In genomic region chr5:39519566-39520231, GRCh38 we compare ENCODE assay signal across 12 cellular contexts.
DNase-seq lines count a peak whose midpoint lies in the region; ATAC-seq and TF ChIP-seq lines count a peak whose summit lies in the region.
"Had no signal": no experiment of that assay in that cellular context is flagged by ENCODE, and none has a peak within 500 bp of the region (broad histone marks: within the 10 kb centered on the region; RNA-seq: fewer than 3 reads in every experiment).

No MANE protein-coding gene starts in this region.

- H3K36me3 ChIP-seq in IMR-90 (ENCODE audit: control insufficient read depth, insufficient read depth, low read length) (no peaks in the 10 kb centered on the region), mesenchymal stem cell (ENCODE audit: control insufficient read depth in 1 of 2, insufficient read depth in 2 of 2, low read depth in 1 of 2, low read length in 2 of 2) (no peaks in the 10 kb centered on the region), transverse colon (no peaks in the 10 kb centered on the region), H7 (replicated peaks; ENCODE audit: control insufficient read depth, insufficient read depth, low read length) (no peaks in the 10 kb centered on the region)
- H3K36me3 ChIP-seq: esophagus squamous epithelium had no signal

- H3K4me1 ChIP-seq in IMR-90 (ENCODE audit: control insufficient read depth, insufficient read depth, low read length) (peaks cover 14% of the 10 kb centered on the region), mesenchymal stem cell (ENCODE audit: control insufficient read depth, insufficient read depth, low read depth, low read length) (peaks cover 2% of the 10 kb centered on the region), transverse colon (peaks cover 0 to 30% (median 13%) of the 10 kb centered on the region in 4 donors)

- H4K20me1 ChIP-seq in IMR-90 (ENCODE audit: insufficient read depth, low read length), result no peaks in the 10 kb centered on the region

- POLR2A ChIA-PET in IMR-90 (lab: Charles Lee; ENCODE audit: unreplicated experiment), result interaction anchor here (0.6 to 2.4 kb wide), 2 partner anchors 64 to 95 kb away, joined by 4 to 11 read pairs; partner anchors contain the start of gene DAB2

- H4K91ac ChIP-seq in IMR-90 (ENCODE audit: insufficient read depth, low read depth, low read length) (no peak overlapping the region), mesenchymal stem cell (ENCODE audit: low read length) (no peak overlapping the region)

- CTCF ChIA-PET in IMR-90 (lab: Yijun Ruan, JAX), result interaction anchor here (0.7 to 1.5 kb wide), 5 partner anchors 44 to 144 kb away, joined by 3 to 12 read pairs (median 3); partner anchors contain the start of gene DAB2

- H3K23ac ChIP-seq in IMR-90 (ENCODE audit: low read depth, low read length) (no peak overlapping the region), mesenchymal stem cell (ENCODE audit: low read length in 2 of 2) (no peak overlapping the region)

- 0 out of 2 replicates have a peak overlapping the region, but pooled peaks have one; percentile 30 for H2BK120ac ChIP-seq in IMR-90 (ENCODE audit: low read depth, low read length)
- no peak overlapping the region for H2BK120ac ChIP-seq in mesenchymal stem cell (ENCODE audit: low read depth, low read length)

- H3K4me3 ChIP-seq in IMR-90 (ENCODE audit: insufficient read depth, low read depth, low read length), result no peak overlapping the region
- H3K4me3 ChIP-seq in mesenchymal stem cell (ENCODE audit: insufficient read depth in 1 of 2, low read depth in 1 of 2, low read length in 2 of 2), result no peak overlapping the region
- H3K4me3 ChIP-seq in transverse colon, result no peak overlapping the region
- H3K4me3 ChIP-seq in H7 (ENCODE audit: insufficient read depth, low read depth, low read length), result no peak overlapping the region

- H2BK20ac ChIP-seq in IMR-90 (ENCODE audit: low read depth, low read length), result no peak overlapping the region

- H3K79me1 ChIP-seq in IMR-90 (ENCODE audit: low read depth in 1 of 2, low read length in 2 of 2) (peaks cover 0 to 7% of the 10 kb centered on the region in 2 experiments; a peak in 1 of 4 replicates), mesenchymal stem cell (replicated peaks; ENCODE audit: low read length, poor library complexity, severe bottlenecking) (no peaks in the 10 kb centered on the region)

- peak overlapping the region; percentile 88 for H2BK5ac ChIP-seq in IMR-90 (ENCODE audit: low read depth, low read length, poor library complexity, severe bottlenecking)
- no peak overlapping the region for H2BK5ac ChIP-seq in mesenchymal stem cell (ENCODE audit: low read depth, low read length, poor library complexity, severe bottlenecking)

- H4K5ac ChIP-seq in IMR-90 (ENCODE audit: low read depth, low read length), result peak overlapping the region; percentile 15; the same call in 1 of the 2 replicates

- H2AK5ac ChIP-seq in IMR-90 (ENCODE audit: low read depth, low read length), result no peak overlapping the region
- H2AK5ac ChIP-seq in mesenchymal stem cell (ENCODE audit: low read length, severe bottlenecking), result no peak overlapping the region

- H2BK15ac ChIP-seq in IMR-90 (ENCODE audit: low read depth, low read length) (no peak overlapping the region), mesenchymal stem cell (ENCODE audit: low read depth, poor library complexity, severe bottlenecking) (no peak overlapping the region)

- H2BK12ac ChIP-seq in mesenchymal stem cell (ENCODE audit: low read length in 2 of 2), result no peak overlapping the region

- TF ChIP-seq EP300 in transverse colon (IDR thresholded peaks at IDR 0.05; ENCODE audit: low read depth), result no peak

- H2AFZ ChIP-seq in IMR-90 (replicated peaks; ENCODE audit: low read length, poor library complexity), result no peak overlapping the region
- H2AFZ ChIP-seq in mesenchymal stem cell (ENCODE audit: low read depth, low read length), result no peak overlapping the region

- H3K9me3 ChIP-seq in IMR-90 (ENCODE audit: control insufficient read depth, insufficient read depth, low read length), result no peaks in the 10 kb centered on the region
- H3K9me3 ChIP-seq in mesenchymal stem cell (ENCODE audit: control insufficient read depth, low read length), result no peaks in the 10 kb centered on the region
- H3K9me3 ChIP-seq in transverse colon, result no peaks in the 10 kb centered on the region
- H3K9me3 ChIP-seq: esophagus squamous epithelium had no signal

- no peak overlapping the region for H2AK9ac ChIP-seq in IMR-90 (replicated peaks; ENCODE audit: low read depth, low read length, poor library complexity)

- BruUV-seq in IMR-90 (replicated peaks; lab: Mats Ljungman, UMichigan), result no TSS peak

- H3K18ac ChIP-seq in IMR-90 (ENCODE audit: low read depth, low read length), result peak overlapping the region; percentile 28; the same call in 1 of the 2 replicates
- no peak overlapping the region for H3K18ac ChIP-seq in mesenchymal stem cell (ENCODE audit: low read depth in 1 of 2, low read length in 2 of 2)

- TF ChIP-seq POLR2A in IMR-90 (IDR thresholded peaks at IDR 0.05; ENCODE audit: low read depth, low read length), result no peak
- TF ChIP-seq POLR2A in transverse colon (IDR thresholded peaks at IDR 0.05), result no peak

- H3K27ac ChIP-seq in IMR-90 (ENCODE audit: insufficient read depth, low read length) (peak overlapping the region; percentile 83; the same call in 1 of the 2 replicates), mesenchymal stem cell (ENCODE audit: low read length, poor library complexity, severe bottlenecking) (peak overlapping the region; percentile 90), transverse colon (peak overlapping the region; percentile 45 to 71 (median 50))

- intact Hi-C loops in IMR-90 (cut with micrococcal nuclease), result loop anchor here (1.0 to 5.0 kb wide), 2 partner anchors 42 to 94 kb away; no protein-coding TSS in a partner anchor
- intact Hi-C loops in transverse colon (cut with DNase I; ENCODE audit: low total_unique reads), result no loop called here

- H3K56ac ChIP-seq in IMR-90 (ENCODE audit: extremely low read depth, insufficient read depth, low read length), result no peak overlapping the region

- TF ChIP-seq CTCF in IMR-90 (conservative IDR thresholded peaks at IDR 0.05; ENCODE audit: low read depth, low read length) (no peak), transverse colon (IDR thresholded peaks at IDR 0.05) (no peak)

- no peak for TF ChIP-seq RAD21 in IMR-90 (IDR thresholded peaks at IDR 0.05; ENCODE audit: low read length)

- peak overlapping the region in 1 of 2 experiments; percentile 0; a peak in 1 of 4 replicates for H4K8ac ChIP-seq in IMR-90 (ENCODE audit: low read depth in 2 of 2, low read length in 2 of 2)
- H4K8ac ChIP-seq in mesenchymal stem cell (ENCODE audit: low read length), result no peak overlapping the region

- dilution Hi-C loops in IMR-90 (cut with HindIII; ENCODE audit: low sequenced_read_pairs, unreplicated experiment), result no loop called here

- no peak overlapping the region for H3K9ac ChIP-seq in IMR-90 (ENCODE audit: low read depth, low read length)
- H3K9ac ChIP-seq in mesenchymal stem cell (ENCODE audit: low read length), result peak overlapping the region; percentile 64

- peaks cover 8% of the 10 kb centered on the region; the same call in 1 of the 2 replicates for H3K9me1 ChIP-seq in IMR-90 (ENCODE audit: insufficient read depth, low read length)

- H3K4ac ChIP-seq in IMR-90 (ENCODE audit: low read depth, low read length), result no peak overlapping the region
- H3K4ac ChIP-seq in mesenchymal stem cell (ENCODE audit: low read depth in 1 of 2, low read length in 2 of 2), result no peak overlapping the region

- in situ Hi-C loops in IMR-90 (cut with MboI; ENCODE audit: low sequenced_read_pairs), result no loop called here
- in situ Hi-C loops in transverse colon (cut with MboI; ENCODE audit: low pct_ligation_motif_present in 1 of 4, low pct_unique_long_range_greater_than_20kb in 1 of 4, low sequenced_read_pairs in 3 of 4), result no loop called here

- DNase-seq in IMR-90, result peak; percentile 73
- peak; percentile 32 for DNase-seq in dermis blood vessel endothelial cell
- DNase-seq in mesenchymal stem cell, result peak; percentile 74
- no peak for DNase-seq in transverse colon
- DNase-seq in activated naive CD4-positive, alpha-beta T cell treated with anti-CD3 and anti-CD28 coated beads, Interleukin-2, amount 50 U/mL, for 16 hours, result no peak
- no peak for DNase-seq in NCI-H128 (lab: John Stamatoyannopoulos, UW; ENCODE audit: unreplicated experiment)
- no peak for DNase-seq in H7
- DNase-seq: activated CD8-positive, alpha-beta T cell treated with anti-CD3 and anti-CD28 coated beads, Interleukin-2, amount 10 ng/mL, durations not matched to agents 7 days and 5 days; esophagus squamous epithelium; NCI-H82; stimulated activated naive CD8-positive, alpha-beta T cell treated with anti-CD3 and anti-CD28 coated beads, Interleukin-15, Interleukin-2, amounts not matched to agents 100 U/mL and 50 U/mL, for 24 hours had no signal

- H3K27me3 ChIP-seq in IMR-90 (ENCODE audit: control insufficient read depth, insufficient read depth, low read length) (no peaks in the 10 kb centered on the region), mesenchymal stem cell (ENCODE audit: control insufficient read depth in 1 of 2, insufficient read depth in 1 of 2, low read length in 2 of 2) (no peaks in the 10 kb centered on the region), transverse colon (no peaks in the 10 kb centered on the region), H7 (ENCODE audit: control insufficient read depth, insufficient read depth, low read length) (no peaks in the 10 kb centered on the region)
- H3K27me3 ChIP-seq: esophagus squamous epithelium had no signal

- peak overlapping the region; percentile 57; the same call in 1 of the 2 replicates for H3K4me2 ChIP-seq in IMR-90 (ENCODE audit: low read depth, low read length)
- H3K4me2 ChIP-seq in mesenchymal stem cell (ENCODE audit: low read length, poor library complexity, severe bottlenecking), result no peak overlapping the region

- no peak overlapping the region for H3K14ac ChIP-seq in IMR-90 (replicated peaks; ENCODE audit: low read depth, low read length)
- H3K14ac ChIP-seq in mesenchymal stem cell (ENCODE audit: low read length in 2 of 2), result no peak overlapping the region

- WGBS in IMR-90 (ENCODE audit: extremely low coverage in 2 of 2, insufficient read length in 1 of 2), 2 experiments, result no CpG with 5 or more reads among the region's 3 CpGs
- WGBS in mesenchymal stem cell, result no CpG with 5 or more reads among the region's 3 CpGs
- WGBS in transverse colon (ENCODE audit: low coverage in 1 of 2), 2 donors, result 59 to 62% methylated on average over 3 of the region's 3 CpGs

- ATAC-seq in IMR-90 (ENCODE audit: low read depth) (peak; percentile 54), HG03159 (IDR thresholded peaks at IDR 0.05; ENCODE audit: unreplicated experiment) (no peak)
- ATAC-seq: activated CD8-positive, alpha-beta T cell treated with anti-CD3 and anti-CD28 coated beads, Interleukin-2, amount 10 ng/mL, durations not matched to agents 7 days and 5 days; stimulated activated naive CD8-positive, alpha-beta T cell treated with anti-CD3 and anti-CD28 coated beads, Interleukin-15, Interleukin-2, amounts not matched to agents 100 U/mL and 50 U/mL, for 24 hours had no signal

TF ChIP-seq in IMR-90, 13 proteins besides CTCF, POLR2A, EP300 and RAD21 (continues in another document):
- no peak for TF ChIP-seq SMC3 (IDR thresholded peaks at IDR 0.05; ENCODE audit: low read depth, low read length)
- TF ChIP-seq RFX5 (IDR thresholded peaks at IDR 0.05; ENCODE audit: low read depth, low read length), result no peak
- TF ChIP-seq MAFK (IDR thresholded peaks at IDR 0.05; ENCODE audit: low read depth, low read length), result no peak
- no peak for TF ChIP-seq RCOR1 (IDR thresholded peaks at IDR 0.05; ENCODE audit: insufficient replicate concordance, low read length)

Comparison
In these comparisons a context has a peak if more than half of its experiments do, and no peak if none do; other contexts are left out.
1. DNase-seq: peak in IMR-90 (single experiment), dermis blood vessel endothelial cell (single experiment) and mesenchymal stem cell (single experiment); none in transverse colon (single experiment), activated naive CD4-positive, alpha-beta T cell treated with anti-CD3 and anti-CD28 coated beads, Interleukin-2, amount 50 U/mL, for 16 hours (single experiment), NCI-H128 (single experiment) and H7 (single experiment).
2. Peak in every context shown above with its lines, with median percentiles within 50 percentile points of each other: H3K27ac ChIP-seq.